ENCODE assay signal across 8 cellular contexts in the genomic region with DNA sequence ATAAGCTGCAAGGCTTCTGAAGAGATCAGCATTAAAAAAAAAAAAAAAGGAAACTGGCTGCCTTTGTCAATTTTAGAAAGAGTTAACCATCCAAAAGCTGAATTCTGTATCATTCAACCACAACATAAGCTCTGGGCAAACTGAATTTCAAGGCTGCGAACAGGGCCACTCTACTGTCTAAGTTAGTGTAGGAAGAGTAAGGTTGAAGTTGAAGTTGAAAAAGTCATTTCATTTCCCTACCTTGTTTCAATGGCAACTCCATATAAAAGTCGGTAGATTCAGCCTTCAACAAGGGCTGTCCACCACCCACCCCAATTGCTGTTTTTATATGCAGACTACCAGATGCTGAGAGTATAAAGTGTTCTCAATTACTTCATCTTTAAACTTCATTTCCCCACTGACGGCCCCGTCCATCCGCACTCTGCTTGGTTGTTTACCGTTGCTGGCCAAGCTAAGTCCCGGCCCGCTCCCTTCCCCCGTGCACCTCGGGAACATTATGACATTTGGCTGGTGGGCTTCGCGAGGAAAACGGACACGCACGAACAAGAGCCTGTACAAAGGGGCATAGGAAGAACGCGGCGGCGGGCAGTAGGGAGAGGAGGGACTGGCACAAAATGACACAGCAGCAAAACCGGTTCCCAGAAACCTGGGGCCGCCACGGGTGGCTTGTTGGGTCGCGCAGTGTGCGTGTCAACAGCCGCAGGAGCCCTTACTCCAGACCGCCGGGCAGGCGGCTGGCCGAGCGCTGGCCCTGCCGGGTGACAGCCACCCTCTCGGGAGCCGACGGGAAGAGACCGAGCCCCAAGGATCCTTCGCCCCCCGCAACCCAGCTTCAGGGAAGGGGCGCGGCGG. TPM values are rescaled to one million over a fixed set of nuclear protein-coding genes. Genes with fewer than 3 reads are reported as not detected.
DNase-seq lines count a peak whose midpoint lies in the region; ATAC-seq lines count a peak whose summit lies in the region.

No MANE protein-coding gene starts in this region.

- DNase-seq in C1 segment of cervical spinal cord (lab: John Stamatoyannopoulos, UW): peak in 8 of 14 donors; percentile 16 to 83 (median 63)
- peak; percentile 21 for DNase-seq in SW480 (ENCODE audit: low spot score)
- peak; percentile 35 for DNase-seq in cerebellar cortex (ENCODE audit: low spot score)
- DNase-seq in left colon: peak; percentile 35 to 54
- DNase-seq in stimulated activated CD4-positive, alpha-beta T cell treated with anti-CD3 and anti-CD28 coated beads, Interleukin-4, amount 100 ng/mL, for 48 hours (ENCODE audit: low read depth in 2 of 2): peak; percentile 28 to 33
- no peak for DNase-seq in NCI-H345 treated with DMSO at 0.1 percent for 48 hours (lab: John Stamatoyannopoulos, UW; ENCODE audit: unreplicated experiment)

- intact Hi-C loops in left colon (cut with DNase I, micrococcal nuclease): loop anchor here in 1 of 2 donors (5.0 kb wide), 1 partner anchor 110 kb away; a partner anchor contains a TSS

- ATAC-seq in GM18873 (IDR thresholded peaks at IDR 0.05; ENCODE audit: low FRiP score, unreplicated experiment): peak; percentile 4
- ATAC-seq in HG03196 (IDR thresholded peaks at IDR 0.05; ENCODE audit: unreplicated experiment): peak; percentile 19
- ATAC-seq in left colon: peak; percentile 4

RNA-seq across cellular contexts. Expression of a gene that starts 1.4 kb away (rescaled TPM):
- total RNA-seq in left colon: 10 to 100 TPM; 13.5 to 15.6 TPM

RNA-seq across cellular contexts. Expression of a gene that starts 23.0 kb away (rescaled TPM):
- total RNA-seq in left colon: 10 to 100 TPM; 22.9 to 23.7 TPM
